In the genomic region with DNA sequence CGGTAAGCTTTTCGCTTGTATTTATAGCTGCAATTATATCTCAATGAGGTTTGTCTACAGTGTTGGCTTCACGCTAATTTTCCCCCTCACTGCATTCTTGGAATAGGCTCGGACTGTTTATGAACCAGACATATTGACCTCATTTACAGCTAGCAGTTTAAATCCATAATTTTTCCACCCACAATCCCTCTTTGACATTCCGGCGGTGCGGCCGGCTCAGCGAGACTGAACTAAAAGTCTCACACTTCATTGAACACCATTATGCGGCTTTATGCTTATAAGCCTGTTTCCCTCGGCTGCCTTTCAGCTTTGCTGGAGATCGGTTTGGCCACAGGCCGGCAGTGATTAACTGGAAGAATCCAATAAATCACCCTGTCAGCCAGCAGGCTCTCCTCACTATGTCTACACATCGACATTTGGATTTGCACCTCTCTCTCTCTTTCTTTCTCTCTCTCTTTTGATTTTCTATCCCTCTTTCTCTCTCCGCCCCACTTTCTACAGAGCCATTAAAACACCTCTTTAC, we compare ENCODE assay signal across 1 cellular context.
TF ChIP-seq lines count a peak whose summit lies in the region.

No MANE protein-coding gene starts in this region.

TF ChIP-seq in HEK293, 187 proteins besides CTCF, POLR2A, EP300 and RAD21 (continued from another document and continues in another):
- TF ChIP-seq, protein P1, sequence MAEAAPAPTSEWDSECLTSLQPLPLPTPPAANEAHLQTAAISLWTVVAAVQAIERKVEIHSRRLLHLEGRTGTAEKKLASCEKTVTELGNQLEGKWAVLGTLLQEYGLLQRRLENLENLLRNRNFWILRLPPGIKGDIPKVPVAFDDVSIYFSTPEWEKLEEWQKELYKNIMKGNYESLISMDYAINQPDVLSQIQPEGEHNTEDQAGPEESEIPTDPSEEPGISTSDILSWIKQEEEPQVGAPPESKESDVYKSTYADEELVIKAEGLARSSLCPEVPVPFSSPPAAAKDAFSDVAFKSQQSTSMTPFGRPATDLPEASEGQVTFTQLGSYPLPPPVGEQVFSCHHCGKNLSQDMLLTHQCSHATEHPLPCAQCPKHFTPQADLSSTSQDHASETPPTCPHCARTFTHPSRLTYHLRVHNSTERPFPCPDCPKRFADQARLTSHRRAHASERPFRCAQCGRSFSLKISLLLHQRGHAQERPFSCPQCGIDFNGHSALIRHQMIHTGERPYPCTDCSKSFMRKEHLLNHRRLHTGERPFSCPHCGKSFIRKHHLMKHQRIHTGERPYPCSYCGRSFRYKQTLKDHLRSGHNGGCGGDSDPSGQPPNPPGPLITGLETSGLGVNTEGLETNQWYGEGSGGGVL (tag by site-specific recombination; IDR thresholded peaks at IDR 0.05) = 0 out of 2 replicates have a peak, but pooled peaks have one; percentile 14
- peak; percentile 38; the same call in 1 of the 2 replicates for TF ChIP-seq ZNF558 (tag by site-specific recombination; IDR thresholded peaks at IDR 0.05)
- no peak for TF ChIP-seq ZNF626 (tag by site-specific recombination; IDR thresholded peaks at IDR 0.05)
- TF ChIP-seq ZNF529 (tag by site-specific recombination; IDR thresholded peaks at IDR 0.05; ENCODE audit: insufficient replicate concordance) = no peak
- TF ChIP-seq KLF7 (tag by site-specific recombination; IDR thresholded peaks at IDR 0.05; ENCODE audit: borderline replicate concordance) = no peak
- no peak for TF ChIP-seq ZNF114 (tag by site-specific recombination; IDR thresholded peaks at IDR 0.05)
- no peak for TF ChIP-seq ZNF311 (tag by site-specific recombination; IDR thresholded peaks at IDR 0.05; ENCODE audit: borderline replicate concordance)
- no peak for TF ChIP-seq ZNF555 (tag by site-specific recombination; conservative IDR thresholded peaks at IDR 0.05)
- peak; percentile 100 for TF ChIP-seq TRIM28 (IDR thresholded peaks at IDR 0.05; ENCODE audit: borderline replicate concordance, low read length)
- TF ChIP-seq EGR2 (tag by site-specific recombination; IDR thresholded peaks at IDR 0.05; ENCODE audit: low read depth) = no peak
- peak; percentile 66 for TF ChIP-seq SCRT2 (tag by site-specific recombination; IDR thresholded peaks at IDR 0.05)
- TF ChIP-seq GLI2 (tag by site-specific recombination; IDR thresholded peaks at IDR 0.05; ENCODE audit: borderline replicate concordance, low read depth) = peak; percentile 94
- TF ChIP-seq, protein P2, sequence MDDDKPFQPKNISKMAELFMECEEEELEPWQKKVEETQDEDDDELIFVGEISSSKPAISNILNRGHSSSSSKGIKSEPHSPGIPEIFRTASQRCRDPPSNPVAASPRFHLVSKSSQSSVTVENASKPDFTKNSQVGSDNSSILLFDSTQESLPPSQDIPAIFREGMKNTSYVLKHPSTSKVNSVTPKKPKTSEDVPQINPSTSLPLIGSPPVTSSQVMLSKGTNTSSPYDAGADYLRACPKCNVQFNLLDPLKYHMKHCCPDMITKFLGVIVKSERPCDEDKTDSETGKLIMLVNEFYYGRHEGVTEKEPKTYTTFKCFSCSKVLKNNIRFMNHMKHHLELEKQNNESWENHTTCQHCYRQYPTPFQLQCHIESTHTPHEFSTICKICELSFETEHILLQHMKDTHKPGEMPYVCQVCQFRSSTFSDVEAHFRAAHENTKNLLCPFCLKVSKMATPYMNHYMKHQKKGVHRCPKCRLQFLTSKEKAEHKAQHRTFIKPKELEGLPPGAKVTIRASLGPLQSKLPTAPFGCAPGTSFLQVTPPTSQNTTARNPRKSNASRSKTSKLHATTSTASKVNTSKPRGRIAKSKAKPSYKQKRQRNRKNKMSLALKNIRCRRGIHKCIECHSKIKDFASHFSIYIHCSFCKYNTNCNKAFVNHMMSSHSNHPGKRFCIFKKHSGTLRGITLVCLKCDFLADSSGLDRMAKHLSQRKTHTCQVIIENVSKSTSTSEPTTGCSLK (tag by site-specific recombination; IDR thresholded peaks at IDR 0.05) = no peak
- TF ChIP-seq ZNF112 (tag by site-specific recombination; IDR thresholded peaks at IDR 0.05) = no peak
- TF ChIP-seq, protein P3, sequence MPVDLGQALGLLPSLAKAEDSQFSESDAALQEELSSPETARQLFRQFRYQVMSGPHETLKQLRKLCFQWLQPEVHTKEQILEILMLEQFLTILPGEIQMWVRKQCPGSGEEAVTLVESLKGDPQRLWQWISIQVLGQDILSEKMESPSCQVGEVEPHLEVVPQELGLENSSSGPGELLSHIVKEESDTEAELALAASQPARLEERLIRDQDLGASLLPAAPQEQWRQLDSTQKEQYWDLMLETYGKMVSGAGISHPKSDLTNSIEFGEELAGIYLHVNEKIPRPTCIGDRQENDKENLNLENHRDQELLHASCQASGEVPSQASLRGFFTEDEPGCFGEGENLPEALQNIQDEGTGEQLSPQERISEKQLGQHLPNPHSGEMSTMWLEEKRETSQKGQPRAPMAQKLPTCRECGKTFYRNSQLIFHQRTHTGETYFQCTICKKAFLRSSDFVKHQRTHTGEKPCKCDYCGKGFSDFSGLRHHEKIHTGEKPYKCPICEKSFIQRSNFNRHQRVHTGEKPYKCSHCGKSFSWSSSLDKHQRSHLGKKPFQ (tag by site-specific recombination; IDR thresholded peaks at IDR 0.05) = peak; percentile 76
- TF ChIP-seq, protein P4, sequence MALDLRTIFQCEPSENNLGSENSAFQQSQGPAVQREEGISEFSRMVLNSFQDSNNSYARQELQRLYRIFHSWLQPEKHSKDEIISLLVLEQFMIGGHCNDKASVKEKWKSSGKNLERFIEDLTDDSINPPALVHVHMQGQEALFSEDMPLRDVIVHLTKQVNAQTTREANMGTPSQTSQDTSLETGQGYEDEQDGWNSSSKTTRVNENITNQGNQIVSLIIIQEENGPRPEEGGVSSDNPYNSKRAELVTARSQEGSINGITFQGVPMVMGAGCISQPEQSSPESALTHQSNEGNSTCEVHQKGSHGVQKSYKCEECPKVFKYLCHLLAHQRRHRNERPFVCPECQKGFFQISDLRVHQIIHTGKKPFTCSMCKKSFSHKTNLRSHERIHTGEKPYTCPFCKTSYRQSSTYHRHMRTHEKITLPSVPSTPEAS (tag by site-specific recombination; IDR thresholded peaks at IDR 0.05) = 0 out of 2 replicates have a peak, but pooled peaks have one; percentile 22
- peak; percentile 59 for TF ChIP-seq ZNF596 (tag by site-specific recombination; IDR thresholded peaks at IDR 0.05)
- TF ChIP-seq GLIS1 (tag by site-specific recombination; IDR thresholded peaks at IDR 0.05) = peak; percentile 93
- TF ChIP-seq ZNF830 (tag by site-specific recombination; IDR thresholded peaks at IDR 0.05; ENCODE audit: low read depth) = no peak
- 0 out of 2 replicates have a peak, but pooled peaks have one; percentile 14 for TF ChIP-seq ZNF623 (tag by site-specific recombination; IDR thresholded peaks at IDR 0.05)
- no peak for TF ChIP-seq ZNF792 (tag by site-specific recombination; IDR thresholded peaks at IDR 0.05)
- no peak for TF ChIP-seq ZNF549 (tag by site-specific recombination; IDR thresholded peaks at IDR 0.05)
- TF ChIP-seq ZNF223 (tag by site-specific recombination; IDR thresholded peaks at IDR 0.05) = no peak
- TF ChIP-seq BCL11B (tag by site-specific recombination; IDR thresholded peaks at IDR 0.05; ENCODE audit: low read depth) = peak; percentile 60; the same call in 1 of the 2 replicates
- 0 out of 2 replicates have a peak, but pooled peaks have one; percentile 36 for TF ChIP-seq BCL11A (tag by site-specific recombination; IDR thresholded peaks at IDR 0.05; ENCODE audit: low read depth)
- TF ChIP-seq, protein P5, sequence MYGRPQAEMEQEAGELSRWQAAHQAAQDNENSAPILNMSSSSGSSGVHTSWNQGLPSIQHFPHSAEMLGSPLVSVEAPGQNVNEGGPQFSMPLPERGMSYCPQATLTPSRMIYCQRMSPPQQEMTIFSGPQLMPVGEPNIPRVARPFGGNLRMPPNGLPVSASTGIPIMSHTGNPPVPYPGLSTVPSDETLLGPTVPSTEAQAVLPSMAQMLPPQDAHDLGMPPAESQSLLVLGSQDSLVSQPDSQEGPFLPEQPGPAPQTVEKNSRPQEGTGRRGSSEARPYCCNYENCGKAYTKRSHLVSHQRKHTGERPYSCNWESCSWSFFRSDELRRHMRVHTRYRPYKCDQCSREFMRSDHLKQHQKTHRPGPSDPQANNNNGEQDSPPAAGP (tag by site-specific recombination; IDR thresholded peaks at IDR 0.05) = peak; percentile 51; the same call in 1 of the 2 replicates
- 0 out of 2 replicates have a peak, but pooled peaks have one; percentile 16 for TF ChIP-seq KLF16 (tag by site-specific recombination; IDR thresholded peaks at IDR 0.05)
- no peak for TF ChIP-seq ZNF777 (tag by site-specific recombination; IDR thresholded peaks at IDR 0.05; ENCODE audit: borderline replicate concordance)
- TF ChIP-seq, protein P6, sequence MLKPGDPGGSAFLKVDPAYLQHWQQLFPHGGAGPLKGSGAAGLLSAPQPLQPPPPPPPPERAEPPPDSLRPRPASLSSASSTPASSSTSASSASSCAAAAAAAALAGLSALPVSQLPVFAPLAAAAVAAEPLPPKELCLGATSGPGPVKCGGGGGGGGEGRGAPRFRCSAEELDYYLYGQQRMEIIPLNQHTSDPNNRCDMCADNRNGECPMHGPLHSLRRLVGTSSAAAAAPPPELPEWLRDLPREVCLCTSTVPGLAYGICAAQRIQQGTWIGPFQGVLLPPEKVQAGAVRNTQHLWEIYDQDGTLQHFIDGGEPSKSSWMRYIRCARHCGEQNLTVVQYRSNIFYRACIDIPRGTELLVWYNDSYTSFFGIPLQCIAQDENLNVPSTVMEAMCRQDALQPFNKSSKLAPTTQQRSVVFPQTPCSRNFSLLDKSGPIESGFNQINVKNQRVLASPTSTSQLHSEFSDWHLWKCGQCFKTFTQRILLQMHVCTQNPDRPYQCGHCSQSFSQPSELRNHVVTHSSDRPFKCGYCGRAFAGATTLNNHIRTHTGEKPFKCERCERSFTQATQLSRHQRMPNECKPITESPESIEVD (tag by site-specific recombination; IDR thresholded peaks at IDR 0.05) = peak; percentile 97
- TF ChIP-seq YY2 (tag by site-specific recombination; IDR thresholded peaks at IDR 0.05) = no peak
- TF ChIP-seq ZFP37 (tag by site-specific recombination; IDR thresholded peaks at IDR 0.05) = no peak
- no peak for TF ChIP-seq ZNF426 (tag by site-specific recombination; IDR thresholded peaks at IDR 0.05)
- TF ChIP-seq SP7 (tag by site-specific recombination; IDR thresholded peaks at IDR 0.05) = peak; percentile 86
- TF ChIP-seq, protein P7, sequence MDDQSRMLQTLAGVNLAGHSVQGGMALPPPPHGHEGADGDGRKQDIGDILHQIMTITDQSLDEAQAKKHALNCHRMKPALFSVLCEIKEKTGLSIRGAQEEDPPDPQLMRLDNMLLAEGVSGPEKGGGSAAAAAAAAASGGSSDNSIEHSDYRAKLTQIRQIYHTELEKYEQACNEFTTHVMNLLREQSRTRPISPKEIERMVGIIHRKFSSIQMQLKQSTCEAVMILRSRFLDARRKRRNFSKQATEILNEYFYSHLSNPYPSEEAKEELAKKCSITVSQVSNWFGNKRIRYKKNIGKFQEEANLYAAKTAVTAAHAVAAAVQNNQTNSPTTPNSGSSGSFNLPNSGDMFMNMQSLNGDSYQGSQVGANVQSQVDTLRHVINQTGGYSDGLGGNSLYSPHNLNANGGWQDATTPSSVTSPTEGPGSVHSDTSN (CRISPR knock-in tag; IDR thresholded peaks at IDR 0.05) = peak; percentile 74; the same call in 1 of the 2 replicates
- peak; percentile 70 for TF ChIP-seq ZNF629 (tag by site-specific recombination; IDR thresholded peaks at IDR 0.05)
- TF ChIP-seq, protein P8, sequence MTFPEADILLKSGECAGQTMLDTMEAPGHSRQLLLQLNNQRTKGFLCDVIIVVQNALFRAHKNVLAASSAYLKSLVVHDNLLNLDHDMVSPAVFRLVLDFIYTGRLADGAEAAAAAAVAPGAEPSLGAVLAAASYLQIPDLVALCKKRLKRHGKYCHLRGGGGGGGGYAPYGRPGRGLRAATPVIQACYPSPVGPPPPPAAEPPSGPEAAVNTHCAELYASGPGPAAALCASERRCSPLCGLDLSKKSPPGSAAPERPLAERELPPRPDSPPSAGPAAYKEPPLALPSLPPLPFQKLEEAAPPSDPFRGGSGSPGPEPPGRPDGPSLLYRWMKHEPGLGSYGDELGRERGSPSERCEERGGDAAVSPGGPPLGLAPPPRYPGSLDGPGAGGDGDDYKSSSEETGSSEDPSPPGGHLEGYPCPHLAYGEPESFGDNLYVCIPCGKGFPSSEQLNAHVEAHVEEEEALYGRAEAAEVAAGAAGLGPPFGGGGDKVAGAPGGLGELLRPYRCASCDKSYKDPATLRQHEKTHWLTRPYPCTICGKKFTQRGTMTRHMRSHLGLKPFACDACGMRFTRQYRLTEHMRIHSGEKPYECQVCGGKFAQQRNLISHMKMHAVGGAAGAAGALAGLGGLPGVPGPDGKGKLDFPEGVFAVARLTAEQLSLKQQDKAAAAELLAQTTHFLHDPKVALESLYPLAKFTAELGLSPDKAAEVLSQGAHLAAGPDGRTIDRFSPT (tag by site-specific recombination; IDR thresholded peaks at IDR 0.05) = peak; percentile 94
- TF ChIP-seq, protein P9, sequence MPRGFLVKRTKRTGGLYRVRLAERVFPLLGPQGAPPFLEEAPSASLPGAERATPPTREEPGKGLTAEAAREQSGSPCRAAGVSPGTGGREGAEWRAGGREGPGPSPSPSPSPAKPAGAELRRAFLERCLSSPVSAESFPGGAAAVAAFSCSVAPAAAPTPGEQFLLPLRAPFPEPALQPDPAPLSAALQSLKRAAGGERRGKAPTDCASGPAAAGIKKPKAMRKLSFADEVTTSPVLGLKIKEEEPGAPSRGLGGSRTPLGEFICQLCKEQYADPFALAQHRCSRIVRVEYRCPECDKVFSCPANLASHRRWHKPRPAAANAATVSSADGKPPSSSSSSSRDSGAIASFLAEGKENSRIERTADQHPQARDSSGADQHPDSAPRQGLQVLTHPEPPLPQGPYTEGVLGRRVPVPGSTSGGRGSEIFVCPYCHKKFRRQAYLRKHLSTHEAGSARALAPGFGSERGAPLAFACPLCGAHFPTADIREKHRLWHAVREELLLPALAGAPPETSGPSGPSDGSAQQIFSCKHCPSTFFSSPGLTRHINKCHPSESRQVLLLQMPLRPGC (tag by site-specific recombination; IDR thresholded peaks at IDR 0.05) = peak; percentile 97
